In genomic region chr3:171772427-171773056, GRCh38 we compare ENCODE assay signal across 8 cellular contexts. TPM values are rescaled to one million over a fixed set of nuclear protein-coding genes. Genes with fewer than 3 reads are reported as not detected.
DNase-seq lines count a peak whose midpoint lies in the region; ATAC-seq and TF ChIP-seq lines count a peak whose summit lies in the region.

No MANE protein-coding gene starts in this region.

- H3K4me1 Mint-ChIP-seq in immature natural killer cell = peaks cover 21 to 33% of the 10 kb centered on the region in 2 donors

- no peak overlapping the region for H3K4me3 ChIP-seq in astrocyte of the spinal cord (ENCODE audit: low read depth, low read length)

- no peaks in the 10 kb centered on the region for H3K9me3 Mint-ChIP-seq in immature natural killer cell

- intact Hi-C loops in Right ventricle myocardium superior (cut with DNase I) = loop anchor here (10.0 kb wide), 1 partner anchor 68 kb away; no protein-coding TSS in a partner anchor
- intact Hi-C loops in Right ventricle myocardium inferior (cut with DNase I) = loop anchor here (5.0 kb wide), 1 partner anchor 35 kb away; no protein-coding TSS in a partner anchor

- no peak overlapping the region for H3K4me3 Mint-ChIP-seq in immature natural killer cell

- H3K27ac Mint-ChIP-seq in immature natural killer cell = no peak overlapping the region

- TF ChIP-seq CTCF in astrocyte of the spinal cord (IDR thresholded peaks at IDR 0.05; ENCODE audit: low read depth, low read length) = peak; percentile 80

- H3K27me3 Mint-ChIP-seq in immature natural killer cell (ENCODE audit: low read depth in 3 of 3) = peaks cover 0 to 3% (median 2%) of the 10 kb centered on the region in 3 donors

- no peaks in the 10 kb centered on the region for H3K36me3 Mint-ChIP-seq in immature natural killer cell

- DNase-seq in Right ventricle myocardium superior (peak; percentile 51), Right ventricle myocardium inferior (ENCODE audit: missing footprints) (no peak), NAMALWA (ENCODE audit: low spot score) (peak; percentile 88), SK-MEL-5 (ENCODE audit: low read depth, low spot score) (peak; percentile 89), astrocyte of the spinal cord (ENCODE audit: low read depth, low spot score) (peak; percentile 74), immature natural killer cell (peak; percentile 18 to 36 (median 26))
- DNase-seq in stimulated activated CD4-positive, alpha-beta T cell treated with anti-CD3 and anti-CD28 coated beads, Interleukin-2, amount 100 ng/mL, for 24 hours = peak; percentile 45 to 55

- ATAC-seq in Right ventricle myocardium superior (ENCODE audit: poor library complexity) (peak; percentile 51), Right ventricle myocardium inferior (no peak), GM21825 (IDR thresholded peaks at IDR 0.05; ENCODE audit: unreplicated experiment) (no peak)

- in situ Hi-C loops in SK-MEL-5 (cut with HindIII; ENCODE audit: low pct_unique_long_range_greater_than_20kb, low sequenced_read_pairs) (no loop called here), astrocyte of the spinal cord (cut with HindIII; ENCODE audit: low sequenced_read_pairs) (no loop called here)

RNA-seq across cellular contexts. Expression of gene PLD1, which starts 37.7 kb away (rescaled TPM):
- total RNA-seq in Right ventricle myocardium superior = 64.3 TPM
- 78.0 TPM for total RNA-seq in Right ventricle myocardium inferior
- total RNA-seq in SK-MEL-5 (2014; rRNA removed; shearing (Covaris generic)) = 87.7 and 92.2 TPM in 2 replicates
- 45.2 and 60.4 TPM in 2 replicates for polyA plus RNA-seq in SK-MEL-5 (2015; cell fraction: cytosol; rRNA removed)
- polyA plus RNA-seq in SK-MEL-5 (2015; cell fraction: nucleus; rRNA removed) = 85.3 and 118 TPM in 2 replicates
- 1 to 10 TPM in 2 of 3 donors, not detected in 1; 3.8 to 7.2 TPM for polyA plus RNA-seq in immature natural killer cell
